In the genomic region with DNA sequence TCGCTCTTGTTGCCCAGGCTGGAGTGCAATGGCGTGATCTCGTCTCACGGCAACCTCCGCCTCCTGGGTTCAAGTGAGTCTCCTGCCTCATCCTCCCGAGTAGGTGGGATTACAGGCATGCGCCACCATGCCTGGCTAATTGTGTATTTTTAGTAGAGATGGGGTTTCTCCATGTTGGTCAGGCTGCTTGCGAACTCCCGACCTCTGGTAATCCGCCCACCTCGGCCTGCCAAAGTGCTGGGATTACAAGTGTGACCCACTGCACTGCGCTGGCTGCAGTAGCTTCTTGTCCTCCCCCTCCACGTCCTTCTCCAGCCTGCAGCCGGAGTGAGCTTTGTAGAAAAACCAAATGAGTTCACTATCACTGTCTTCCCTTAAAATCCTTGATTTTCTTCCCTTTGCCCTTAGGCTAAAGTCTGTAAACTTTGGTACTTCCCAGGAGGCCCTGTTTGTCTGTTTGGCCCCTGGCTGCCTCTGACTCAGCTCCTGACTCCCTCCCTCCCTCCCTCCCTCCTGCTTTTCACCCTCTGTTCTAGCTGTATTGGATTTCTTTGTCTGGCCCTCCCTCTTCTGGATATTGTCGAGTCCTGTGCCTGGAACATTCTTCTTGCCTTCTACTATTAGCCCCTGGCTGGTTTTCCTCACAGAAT, we compare ENCODE assay signal across 9 cellular contexts. TPM values are rescaled to one million over a fixed set of nuclear protein-coding genes. Genes with fewer than 3 reads are reported as not detected.
DNase-seq lines count a peak whose midpoint lies in the region; ATAC-seq, FAIRE-seq and TF ChIP-seq lines count a peak whose summit lies in the region.
"Had no signal": no experiment of that assay in that cellular context is flagged by ENCODE, and none has a peak within 500 bp of the region (broad histone marks: within the 10 kb centered on the region; RNA-seq: fewer than 3 reads in every experiment).

No MANE protein-coding gene starts in this region.

- ATAC-seq in HepG2 (peak; percentile 93), GM21619 (IDR thresholded peaks at IDR 0.05; ENCODE audit: unreplicated experiment) (no peak)

- H3K27ac ChIP-seq in C4-2B (peak overlapping the region; percentile 34), HepG2 (ENCODE audit: extremely low read length, insufficient read depth, low read length) (peak overlapping the region; percentile 81), tibial artery (peak overlapping the region; percentile 78 to 84)

- no peaks in the 10 kb centered on the region for H3K27me3 ChIP-seq in bronchial epithelial cell (ENCODE audit: control insufficient read depth, insufficient read depth, low read length)
- H3K27me3 ChIP-seq in HepG2 (ENCODE audit: control insufficient read depth in 1 of 2, insufficient read depth in 2 of 2, low read length in 2 of 2) = no peaks in the 10 kb centered on the region
- H3K27me3 ChIP-seq in tibial artery = no peaks in the 10 kb centered on the region

- CTCF ChIA-PET in HepG2 (lab: Yijun Ruan, JAX; ENCODE audit: low intra/inter-chr PET ratio, low total read pairs) = interaction anchor here (0.8 to 1.7 kb wide), 3 partner anchors 13 to 118 kb away, joined by 4 to 11 read pairs (median 4); a partner anchor contains a TSS

- H2AFZ ChIP-seq in HepG2 (ENCODE audit: low read length) = no peak overlapping the region

- H3K4me3 ChIP-seq in bronchial epithelial cell (ENCODE audit: low read depth, low read length) (no peak overlapping the region), HepG2 (replicated peaks in 1 of 3; ENCODE audit: insufficient read depth in 1 of 3, low read depth in 2 of 3, low read length in 3 of 3) (peak overlapping the region in 2 of 3 experiments; percentile 7 to 39; a peak in 4 of 6 replicates), tibial artery (no peak overlapping the region)

- TF ChIP-seq RAD21 in HepG2 (CRISPR knock-in tag; IDR thresholded peaks at IDR 0.05) = peak; percentile 66

- WGBS in HepG2 (ENCODE audit: low lambda C conversion rate) = 45% methylated on average over 15 of the region's 15 CpGs

- TF ChIP-seq CTCF in C4-2B (conservative IDR thresholded peaks at IDR 0.05) (peak; percentile 15), bronchial epithelial cell (IDR thresholded peaks at IDR 0.05; ENCODE audit: insufficient read depth, low read length, severe bottlenecking) (peak; percentile 36), HepG2 (CRISPR knock-in tag; IDR thresholded peaks at IDR 0.05) (peak; percentile 81), tibial artery (IDR thresholded peaks at IDR 0.05) (peak; percentile 27 to 48)

- H4K20me1 ChIP-seq in HepG2 (ENCODE audit: insufficient read depth, low read length) = no peaks in the 10 kb centered on the region

- H3K4me1 ChIP-seq in HepG2 (ENCODE audit: insufficient read depth, low read length) = peaks cover 92% of the 10 kb centered on the region
- peaks cover 0 to 20% (median 8%) of the 10 kb centered on the region in 4 donors for H3K4me1 ChIP-seq in tibial artery

- intact Hi-C loops in HepG2 (cut with micrococcal nuclease; ENCODE audit: unreplicated experiment) = loop anchor here (1.0 to 5.0 kb wide), 3 partner anchors 13 to 81 kb away; a partner anchor contains a TSS
- intact Hi-C loops in tibial artery (cut with DNase I; ENCODE audit: low total_unique reads) = loop anchor here (5.0 kb wide), 2 partner anchors 117 to 157 kb away; no protein-coding TSS in a partner anchor

- no TSS peak for BruUV-seq in HepG2 (replicated peaks; lab: Mats Ljungman, UMichigan)

- DNase-seq in M059J (ENCODE audit: low read depth) (peak; percentile 99), bronchial epithelial cell (ENCODE audit: low read depth) (peak; percentile 84), HepG2 (ENCODE audit: low spot score) (peak; percentile 96), tibial artery (peak; percentile 73 to 82), NCI-H748 treated with DMSO at 0.1 percent for 48 hours (lab: John Stamatoyannopoulos, UW) (no peak)
- DNase-seq in activated CD8-positive, alpha-beta memory T cell treated with anti-CD3 and anti-CD28 coated beads, Interleukin-2, amount 50 U/mL, for 4 hours = no peak

- FAIRE-seq in bronchial epithelial cell (lab: Jason Lieb, UNC) (no peak), HepG2 (lab: Jason Lieb, UNC) (peak; percentile 44)
- FAIRE-seq: frontal cortex had no signal

- TF ChIP-seq POLR2A in HepG2 (IDR thresholded peaks at IDR 0.05; ENCODE audit: insufficient read depth in 1 of 2, low read depth in 2 of 2, low read length in 2 of 2) = peak; percentile 39 to 67; a peak in 3 of 4 replicates

- POLR2A ChIA-PET in HepG2 (lab: Yijun Ruan, JAX) = interaction anchor here (0.6 to 5.0 kb wide), 18 partner anchors 9 to 119 kb away, joined by 3 to 65 read pairs (median 4); a partner anchor contains a TSS

- H3K9ac ChIP-seq in HepG2 (ENCODE audit: insufficient read depth, low read depth, low read length) = peak overlapping the region; percentile 46; the same call in 1 of the 2 replicates

- peaks cover 68% of the 10 kb centered on the region for H3K79me2 ChIP-seq in HepG2 (ENCODE audit: insufficient read depth, low read length)

- H3K9me3 ChIP-seq in HepG2 (ENCODE audit: low read length) (no peaks in the 10 kb centered on the region), tibial artery (no peaks in the 10 kb centered on the region)

- H3K4me2 ChIP-seq in HepG2 (ENCODE audit: low read depth, low read length) = peak overlapping the region; percentile 62

- in situ Hi-C loops in HepG2 (cut with HindIII; ENCODE audit: extremely low pct_ligation_motif_present, low pct_unique_long_range_greater_than_20kb) = loop anchor here (25.0 kb wide), 1 partner anchor 107 kb away; no protein-coding TSS in a partner anchor

- TF ChIP-seq EP300 in HepG2 (IDR thresholded peaks at IDR 0.05; ENCODE audit: low read depth in 2 of 2, low read length in 2 of 2) (peak; percentile 82 to 90), HepG2 (CRISPR knock-in tag; IDR thresholded peaks at IDR 0.05; ENCODE audit: borderline replicate concordance) (peak; percentile 78)

- H3K36me3 ChIP-seq in bronchial epithelial cell (ENCODE audit: control insufficient read depth, insufficient read depth, low read length) (peaks cover 5% of the 10 kb centered on the region), HepG2 (replicated peaks in 1 of 2; ENCODE audit: control insufficient read depth in 1 of 2, insufficient read depth in 2 of 2, low read length in 2 of 2) (peaks cover 0 to 13% of the 10 kb centered on the region in 2 experiments; a peak in 4 of 5 replicates), tibial artery (no peaks in the 10 kb centered on the region)

RNA-seq across cellular contexts. Expression of a gene that starts 12.9 kb away (rescaled TPM):
- total RNA-seq in M059J (2014; rRNA removed; shearing (Covaris generic)) = 9.4 and 16.6 TPM in 2 replicates
- total RNA-seq in bronchial epithelial cell = 8.2 and 12.4 TPM in 2 replicates
- total RNA-seq in HepG2 (2016; rRNA removed; fragmentation: Illumina TruSeq; extraction: Trizol) = 22.2 and 26.6 TPM in 2 replicates
- 1.9 TPM in 2 replicates for total RNA-seq in HepG2 (2016; cell fraction: cytosol; rRNA removed; fragmentation: Illumina TruSeq; extraction: Trizol; ENCODE audit: low read depth)
- total RNA-seq in HepG2 (2016; cell fraction: insoluble cytoplasmic fraction; rRNA removed; fragmentation: Illumina TruSeq; extraction: Trizol) = 21.4 and 26.1 TPM in 2 replicates
- total RNA-seq in HepG2 (2016; cell fraction: membrane; rRNA removed; fragmentation: Illumina TruSeq; extraction: Trizol) = 10.5 and 11.8 TPM in 2 replicates
- 12.5 and 14.9 TPM in 2 replicates for total RNA-seq in HepG2 (2016; cell fraction: nucleus; rRNA removed; fragmentation: Illumina TruSeq; extraction: Trizol)
- polyA plus RNA-seq in HepG2 (2011; rRNA removed) = 6.0 and 6.9 TPM in 2 replicates
- 2.8 and 4.1 TPM in 2 replicates for polyA plus RNA-seq in HepG2 (2011; cell fraction: cytosol; rRNA removed)
- 2.6 and 3.1 TPM in 2 replicates for polyA plus RNA-seq in HepG2 (2011; cell fraction: nucleus; rRNA removed)
- polyA plus RNA-seq in HepG2 (2012) = 4.6 and 4.9 TPM in 2 replicates
- 0.35 and 0.57 TPM in 2 replicates for polyA plus RNA-seq in HepG2 (2016; cell fraction: cytosol; fragmentation: Illumina TruSeq; extraction: Trizol; ENCODE audit: low read depth)
- polyA plus RNA-seq in HepG2 (2016; cell fraction: insoluble cytoplasmic fraction; fragmentation: Illumina TruSeq; extraction: Trizol; ENCODE audit: low read depth) = 8.8 and 9.1 TPM in 2 replicates
- polyA plus RNA-seq in HepG2 (2016; cell fraction: membrane; fragmentation: Illumina TruSeq; extraction: Trizol; ENCODE audit: low read depth) = 2.6 and 2.7 TPM in 2 replicates
- 13.0 and 13.3 TPM in 2 replicates for polyA plus RNA-seq in HepG2 (2016; cell fraction: nucleus; fragmentation: Illumina TruSeq; extraction: Trizol; ENCODE audit: insufficient read depth, low read depth)
- 3.1 and 8.3 TPM in 2 replicates for polyA minus RNA-seq in HepG2 (2011; rRNA and poly(A)+ RNA removed; ENCODE audit: low replicate concordance)
- polyA minus RNA-seq in HepG2 (2011; cell fraction: cytosol; rRNA and poly(A)+ RNA removed) = 22.0 and 24.4 TPM in 2 replicates
- 10.6 and 14.4 TPM in 2 replicates for polyA minus RNA-seq in HepG2 (2011; cell fraction: nucleus; rRNA and poly(A)+ RNA removed)

RNA-seq across cellular contexts. Expression of a gene that starts 50.6 kb away (rescaled TPM):
- total RNA-seq in M059J (2014; rRNA removed; shearing (Covaris generic)) = 15.4 and 16.2 TPM in 2 replicates
- total RNA-seq in bronchial epithelial cell (5.5 and 12.2 TPM in 2 replicates), HepG2 (2016; rRNA removed; fragmentation: Illumina TruSeq; extraction: Trizol) (5.9 and 7.2 TPM in 2 replicates)
- total RNA-seq in HepG2 (2016; cell fraction: cytosol; rRNA removed; fragmentation: Illumina TruSeq; extraction: Trizol; ENCODE audit: low read depth) = 3.6 and 4.1 TPM in 2 replicates
- 7.0 and 8.2 TPM in 2 replicates for total RNA-seq in HepG2 (2016; cell fraction: insoluble cytoplasmic fraction; rRNA removed; fragmentation: Illumina TruSeq; extraction: Trizol)
- 6.0 and 7.8 TPM in 2 replicates for total RNA-seq in HepG2 (2016; cell fraction: membrane; rRNA removed; fragmentation: Illumina TruSeq; extraction: Trizol)
- 3.0 and 4.1 TPM in 2 replicates for total RNA-seq in HepG2 (2016; cell fraction: nucleus; rRNA removed; fragmentation: Illumina TruSeq; extraction: Trizol)
- 7.9 and 8.0 TPM in 2 replicates for polyA plus RNA-seq in HepG2 (2011; rRNA removed)
- polyA plus RNA-seq in HepG2 (2011; cell fraction: cytosol; rRNA removed) = 6.7 and 10.5 TPM in 2 replicates
- 4.6 and 7.3 TPM in 2 replicates for polyA plus RNA-seq in HepG2 (2011; cell fraction: nucleus; rRNA removed)
- 3.8 and 5.2 TPM in 2 replicates for polyA plus RNA-seq in HepG2 (2012)
- 6.8 and 7.0 TPM in 2 replicates for polyA plus RNA-seq in HepG2 (2016; cell fraction: cytosol; fragmentation: Illumina TruSeq; extraction: Trizol; ENCODE audit: low read depth)
- polyA plus RNA-seq in HepG2 (2016; cell fraction: insoluble cytoplasmic fraction; fragmentation: Illumina TruSeq; extraction: Trizol; ENCODE audit: low read depth) = 6.9 and 7.1 TPM in 2 replicates
- polyA plus RNA-seq in HepG2 (2016; cell fraction: membrane; fragmentation: Illumina TruSeq; extraction: Trizol; ENCODE audit: low read depth) = 5.1 and 6.4 TPM in 2 replicates
- polyA plus RNA-seq in HepG2 (2016; cell fraction: nucleus; fragmentation: Illumina TruSeq; extraction: Trizol; ENCODE audit: insufficient read depth, low read depth) = 3.6 and 6.6 TPM in 2 replicates
- 0.07 and 10.0 TPM in 2 replicates for polyA minus RNA-seq in HepG2 (2011; rRNA and poly(A)+ RNA removed; ENCODE audit: low replicate concordance)
- polyA minus RNA-seq in HepG2 (2011; cell fraction: cytosol; rRNA and poly(A)+ RNA removed) = 2.9 and 4.1 TPM in 2 replicates
- polyA minus RNA-seq in HepG2 (2011; cell fraction: nucleus; rRNA and poly(A)+ RNA removed) = 2.9 and 4.1 TPM in 2 replicates

RNA-seq across cellular contexts. Expression of a gene that starts 52.9 kb away (rescaled TPM):
- 1.5 and 1.9 TPM in 2 replicates for total RNA-seq in M059J (2014; rRNA removed; shearing (Covaris generic))
- under 0.01 and 0.53 TPM in 2 replicates for total RNA-seq in bronchial epithelial cell
- total RNA-seq in HepG2 (2016; rRNA removed; fragmentation: Illumina TruSeq; extraction: Trizol) = not detected in 2 replicates
- not detected in 2 replicates for total RNA-seq in HepG2 (2016; cell fraction: cytosol; rRNA removed; fragmentation: Illumina TruSeq; extraction: Trizol; ENCODE audit: low read depth)
- not detected in 2 replicates for total RNA-seq in HepG2 (2016; cell fraction: insoluble cytoplasmic fraction; rRNA removed; fragmentation: Illumina TruSeq; extraction: Trizol)
- total RNA-seq in HepG2 (2016; cell fraction: membrane; rRNA removed; fragmentation: Illumina TruSeq; extraction: Trizol) = not detected in 2 replicates
- total RNA-seq in HepG2 (2016; cell fraction: nucleus; rRNA removed; fragmentation: Illumina TruSeq; extraction: Trizol) = not detected in 2 replicates
- 0.18 and 0.26 TPM in 2 replicates for polyA plus RNA-seq in HepG2 (2011; rRNA removed)
- 0.05 TPM in 2 replicates for polyA plus RNA-seq in HepG2 (2011; cell fraction: cytosol; rRNA removed)
- 1.9 and 2.1 TPM in 2 replicates for polyA plus RNA-seq in HepG2 (2011; cell fraction: nucleus; rRNA removed)
- 0.11 and 0.36 TPM in 2 replicates for polyA plus RNA-seq in HepG2 (2012)
- not detected in 2 replicates for polyA plus RNA-seq in HepG2 (2016; cell fraction: cytosol; fragmentation: Illumina TruSeq; extraction: Trizol; ENCODE audit: low read depth)
- polyA plus RNA-seq in HepG2 (2016; cell fraction: insoluble cytoplasmic fraction; fragmentation: Illumina TruSeq; extraction: Trizol; ENCODE audit: low read depth) = not detected in 2 replicates
- not detected in 2 replicates for polyA plus RNA-seq in HepG2 (2016; cell fraction: membrane; fragmentation: Illumina TruSeq; extraction: Trizol; ENCODE audit: low read depth)
- polyA plus RNA-seq in HepG2 (2016; cell fraction: nucleus; fragmentation: Illumina TruSeq; extraction: Trizol; ENCODE audit: insufficient read depth, low read depth) = 0.13 TPM in 1 of 2 replicates, not detected in the other
- polyA minus RNA-seq in HepG2 (2011; rRNA and poly(A)+ RNA removed; ENCODE audit: low replicate concordance) = 0.42 TPM in 1 of 2 replicates, not detected in the other
- not detected in 2 replicates for polyA minus RNA-seq in HepG2 (2011; cell fraction: cytosol; rRNA and poly(A)+ RNA removed)
- 0.37 and 0.52 TPM in 2 replicates for polyA minus RNA-seq in HepG2 (2011; cell fraction: nucleus; rRNA and poly(A)+ RNA removed)

Comparison
In these comparisons a context has a peak if more than half of its experiments do, and no peak if none do; other contexts are left out.
1. CTCF ChIP-seq: peak in every context shown above with its lines; median percentile 81 in HepG2; 38 in tibial artery; 36 in bronchial epithelial cell; 15 in C4-2B.
2. DNase-seq: peak in M059J (single experiment), bronchial epithelial cell (single experiment), HepG2 (single experiment) and tibial artery (2 of 2); none in NCI-H748 treated with DMSO at 0.1 percent for 48 hours (single experiment) and activated CD8-positive, alpha-beta memory T cell treated with anti-CD3 and anti-CD28 coated beads, Interleukin-2, amount 50 U/mL, for 4 hours (single experiment).
3. H3K4me3 ChIP-seq: peak in HepG2 (2 of 3); none in bronchial epithelial cell (single experiment) and tibial artery (0 of 2).
4. Peak in every context shown above with its lines, with median percentiles within 50 percentile points of each other: H3K27ac ChIP-seq.